ENCODE assay signal across 23 cellular contexts in the genomic region with DNA sequence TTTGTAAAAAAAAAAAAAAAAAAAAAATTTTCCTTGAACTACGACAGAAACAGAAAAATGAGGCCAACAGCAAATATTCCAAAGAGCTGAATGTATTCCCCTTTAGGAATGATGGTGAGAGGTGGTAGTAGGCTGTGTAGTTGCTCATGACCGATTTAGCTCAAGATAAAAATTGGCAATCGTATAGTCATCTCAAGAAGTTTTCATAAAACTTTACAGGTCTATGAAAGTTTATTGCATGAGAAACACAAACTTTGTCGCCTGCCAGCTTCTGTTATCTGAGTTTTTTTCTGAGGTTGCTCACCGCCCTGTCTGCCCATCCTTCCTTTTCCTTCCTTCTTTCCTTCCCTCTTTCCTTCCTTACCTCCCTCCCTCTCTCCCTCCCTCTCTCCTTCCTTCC.
"Had no signal": no experiment of that assay in that cellular context is flagged by ENCODE, and none has a peak within 500 bp of the region (broad histone marks: within the 10 kb centered on the region; RNA-seq: fewer than 3 reads in every experiment).

No MANE protein-coding gene starts in this region.

- H3K4me1 ChIP-seq: esophagus muscularis mucosa, foreskin keratinocyte, gastroesophageal sphincter, heart left ventricle, left lung, lower lobe of right lung had no signal

- H3K4me3 ChIP-seq: coronary artery, dorsolateral prefrontal cortex, esophagus muscularis mucosa, gastroesophageal sphincter, heart left ventricle, hepatocyte, left lung, lower lobe of right lung, mucosa of descending colon had no signal

- H3K4me2 ChIP-seq: hepatocyte had no signal

- H3K27me3 ChIP-seq: esophagus muscularis mucosa, foreskin keratinocyte, gastroesophageal sphincter, heart left ventricle, hepatocyte, left lung had no signal

- FAIRE-seq: colon, endothelial cell of umbilical vein, frontal cortex, kidney had no signal

- ATAC-seq: foreskin keratinocyte, gastroesophageal sphincter, heart left ventricle, left lung, left ventricle myocardium superior, lower lobe of right lung, mucosa of descending colon had no signal

- H2AFZ ChIP-seq: hepatocyte had no signal

- H3K27ac ChIP-seq: coronary artery, dorsolateral prefrontal cortex, esophagus muscularis mucosa, foreskin keratinocyte, gastroesophageal sphincter, heart left ventricle, hepatocyte, left lung, lower lobe of right lung had no signal

- H3K36me3 ChIP-seq: esophagus muscularis mucosa, gastroesophageal sphincter, heart left ventricle, left lung, lower lobe of right lung had no signal

- DNase-seq: dermis blood vessel endothelial cell; dorsolateral prefrontal cortex; effector CD4-positive, alpha-beta T cell; effector memory CD4-positive, alpha-beta T cell; foreskin keratinocyte; heart left ventricle; hypothalamus; immature natural killer cell; islet precursor cell; kidney; kidney glomerular epithelial cell; left lung; left ventricle myocardium superior; lower lobe of right lung; mesenchymal stem cell had no signal

- H3K9me3 ChIP-seq: esophagus muscularis mucosa, heart left ventricle, left lung, lower lobe of right lung, mucosa of descending colon had no signal

- H3K79me2 ChIP-seq: hepatocyte had no signal
